Comparison of ENCODE assay signal across 22 cellular contexts in the genomic region with DNA sequence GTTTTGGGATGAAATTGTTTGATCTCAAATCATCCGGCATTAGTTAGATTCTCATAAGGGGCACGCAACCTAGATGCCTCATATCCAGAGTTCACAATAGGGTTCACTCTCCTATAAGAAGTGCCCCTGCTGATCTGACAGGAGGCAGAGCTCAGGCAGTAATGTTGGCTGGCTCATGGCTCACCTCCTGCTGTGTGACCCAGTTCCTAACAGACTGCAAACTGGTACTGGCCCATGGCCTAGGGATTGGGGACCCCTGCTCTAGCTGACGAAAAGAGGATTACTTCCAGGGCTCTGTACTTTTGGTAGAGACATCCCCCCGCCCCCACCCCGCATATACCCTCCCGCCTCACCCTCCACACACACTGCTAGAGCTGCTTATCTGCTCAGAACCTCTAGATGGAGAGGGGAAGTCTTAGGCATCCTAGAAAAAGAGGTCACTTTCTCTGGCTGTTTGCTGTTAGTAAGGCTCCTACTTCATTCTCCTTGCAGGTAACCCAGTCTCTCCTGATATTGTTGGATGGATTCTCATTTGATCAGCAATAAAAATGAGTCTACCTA.
"Had no signal": no experiment of that assay in that cellular context is flagged by ENCODE, and none has a peak within 500 bp of the region (broad histone marks: within the 10 kb centered on the region; RNA-seq: fewer than 3 reads in every experiment).

No MANE protein-coding gene starts in this region.

- H3K4me2 ChIP-seq: SK-N-SH had no signal

- H3K27me3 ChIP-seq: MG63 had no signal

- H3K4me3 ChIP-seq: MG63 had no signal

- H3K36me3 Mint-ChIP-seq: T-cell had no signal

- H3K4me1 Mint-ChIP-seq: T-cell had no signal

- H3K4me3 Mint-ChIP-seq: T-cell had no signal

- H3K27ac Mint-ChIP-seq: T-cell had no signal

- ATAC-seq: HepG2, Panc1, PC-3, T-cell had no signal

- H3K27ac ChIP-seq: RWPE1 had no signal

- DNase-seq: IMR-90, Karpas-422, KG1, MG63, NCI-H1092, NCI-H1105 treated with DMSO at 0.1 percent for 48 hours, NCI-H1436 treated with DMSO at 0.1 percent for 48 hours, NCI-H1694, NCI-H187 treated with DMSO at 0.1 percent for 48 hours, NCI-H2081, NCI-H2107, NCI-H2227 treated with DMSO at 0.1 percent for 48 hours, NCI-H524 treated with DMSO at 0.1 percent for 48 hours, NCI-H69, PC-3, SHP77, SK-N-SH, SW 1271, T-cell had no signal

- H3K27me3 Mint-ChIP-seq: T-cell had no signal

- H3K9me2 ChIP-seq: SK-N-SH had no signal

- H3K9ac ChIP-seq: SK-N-SH had no signal

- H3K9me3 ChIP-seq: MG63, SK-N-SH had no signal

- H3K36me3 ChIP-seq: MG63 had no signal
